In the genomic region with DNA sequence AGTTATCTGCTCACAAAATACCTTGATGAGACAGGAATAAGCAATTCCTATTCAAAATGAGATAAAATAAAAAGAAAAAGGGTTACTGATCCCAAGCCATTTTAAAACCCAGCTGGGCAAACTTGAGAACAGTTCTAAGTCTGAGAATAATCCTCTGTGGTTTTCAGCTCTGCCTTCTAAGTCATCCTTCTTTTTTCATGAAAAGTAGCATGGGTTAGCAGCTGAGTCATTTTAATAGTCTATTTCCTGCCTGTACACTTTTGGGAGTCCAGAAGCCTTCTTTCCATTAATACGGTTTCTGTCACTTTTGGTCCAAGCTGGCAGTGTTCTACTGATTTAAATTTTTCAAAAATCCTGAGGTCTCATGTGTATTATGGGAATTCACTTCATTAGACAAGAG, we compare ENCODE assay signal across 20 cellular contexts.
DNase-seq lines count a peak whose midpoint lies in the region; ATAC-seq, FAIRE-seq and TF ChIP-seq lines count a peak whose summit lies in the region.
"Had no signal": no experiment of that assay in that cellular context is flagged by ENCODE, and none has a peak within 500 bp of the region (broad histone marks: within the 10 kb centered on the region; RNA-seq: fewer than 3 reads in every experiment).

No MANE protein-coding gene starts in this region.

- no peaks in the 10 kb centered on the region for H3K9me3 Mint-ChIP-seq in astrocyte (ENCODE audit: unreplicated experiment)
- H3K9me3 Mint-ChIP-seq: activated T-cell treated with anti-CD3 and anti-CD28 coated beads, Interleukin-2, amount 50 U/mL, for 72 hours; nephron progenitor cell had no signal

- H3K4me2 ChIP-seq in astrocyte (ENCODE audit: low read length): peak overlapping the region; percentile 23

- no peak overlapping the region for H3K4me3 Mint-ChIP-seq in astrocyte (ENCODE audit: unreplicated experiment)
- H3K4me3 Mint-ChIP-seq: activated T-cell treated with anti-CD3 and anti-CD28 coated beads, Interleukin-2, amount 50 U/mL, for 72 hours; dendritic cell treated with granulocyte-macrophage colony-stimulating factor and Interleukin-4, amounts not matched to agents 40 ng/mL and 50 ng/mL, for 4 days; nephron progenitor cell had no signal

- no peaks in the 10 kb centered on the region for H3K27me3 ChIP-seq in astrocyte (ENCODE audit: insufficient read depth, low read length)
- H3K27me3 ChIP-seq: adrenal gland, esophagus muscularis mucosa, vagina had no signal

- no peaks in the 10 kb centered on the region for H3K36me3 ChIP-seq in astrocyte (ENCODE audit: insufficient read depth, low read length)
- H3K36me3 ChIP-seq: adrenal gland, esophagus muscularis mucosa, vagina had no signal

- H3K27ac Mint-ChIP-seq in astrocyte (ENCODE audit: unreplicated experiment): peak overlapping the region; percentile 35
- H3K27ac Mint-ChIP-seq: activated T-cell treated with anti-CD3 and anti-CD28 coated beads, Interleukin-2, amount 50 U/mL, for 72 hours; dendritic cell treated with granulocyte-macrophage colony-stimulating factor and Interleukin-4, amounts not matched to agents 40 ng/mL and 50 ng/mL, for 4 days; nephron progenitor cell had no signal

- peaks cover 16% of the 10 kb centered on the region for H3K4me1 Mint-ChIP-seq in astrocyte (ENCODE audit: low read depth, unreplicated experiment)
- H3K4me1 Mint-ChIP-seq: nephron progenitor cell had no signal

- ATAC-seq in GM19463 (IDR thresholded peaks at IDR 0.05; ENCODE audit: unreplicated experiment): no peak
- ATAC-seq: activated T-cell treated with anti-CD3 and anti-CD28 coated beads, Interleukin-2, amount 50 U/mL, for 72 hours; sciatic nerve had no signal

- H3K4me1 ChIP-seq in astrocyte (ENCODE audit: insufficient read depth, low read length): peaks cover 6% of the 10 kb centered on the region
- H3K4me1 ChIP-seq: adrenal gland, esophagus muscularis mucosa, vagina had no signal

- FAIRE-seq in astrocyte (lab: Jason Lieb, UNC): peak; percentile 55

- DNase-seq in AG08396 (ENCODE audit: low spot score) (peak; percentile 2), HT1080 (ENCODE audit: low read depth) (peak; percentile 82), astrocyte (ENCODE audit: low read depth) (peak; percentile 86), iris pigment epithelial cell (ENCODE audit: low read depth) (peak; percentile 38), NCI-H2107 treated with DMSO at 0.1 percent for 48 hours (lab: John Stamatoyannopoulos, UW; ENCODE audit: unreplicated experiment) (no peak), superior temporal gyrus (ENCODE audit: extremely low spot score) (no peak)
- no peak for DNase-seq in activated CD8-positive, alpha-beta memory T cell treated with anti-CD3 and anti-CD28 coated beads for 24 hours
- DNase-seq: activated CD4-positive, alpha-beta T cell treated with anti-CD3 and anti-CD28 coated beads, Interleukin-2, amount 50 U/mL, for 4 hours; activated T-cell treated with anti-CD3 and anti-CD28 coated beads, Interleukin-2, amount 50 U/mL, for 72 hours; adrenal gland; AML-193; NCI-H2029; nephron progenitor cell; SHP77; stimulated activated CD4-positive, alpha-beta T cell treated with anti-CD3 and anti-CD28 coated beads, Interleukin-4, amount 100 ng/mL, for 24 hours had no signal

- H3K9me3 ChIP-seq in astrocyte (ENCODE audit: insufficient read depth, low read depth, low read length): no peaks in the 10 kb centered on the region
- H3K9me3 ChIP-seq: adrenal gland, esophagus muscularis mucosa, vagina had no signal

- no peak overlapping the region for H3K9ac ChIP-seq in astrocyte (ENCODE audit: low read length)

- H3K27ac ChIP-seq in astrocyte (ENCODE audit: low read depth, low read length): no peak overlapping the region
- H3K27ac ChIP-seq: adrenal gland, esophagus muscularis mucosa, vagina had no signal

- H2AFZ ChIP-seq in astrocyte (ENCODE audit: low read depth, low read length): no peak overlapping the region

- H3K79me2 ChIP-seq in astrocyte (ENCODE audit: insufficient read depth, low read length): no peaks in the 10 kb centered on the region

- no peak for TF ChIP-seq CTCF in astrocyte (IDR thresholded peaks at IDR 0.05; ENCODE audit: insufficient read depth, low read depth, low read length)

- no peaks in the 10 kb centered on the region for H3K36me3 Mint-ChIP-seq in astrocyte (ENCODE audit: low read depth, unreplicated experiment)

- H4K20me1 ChIP-seq in astrocyte (ENCODE audit: insufficient read depth, low read length): no peaks in the 10 kb centered on the region

- H3K27me3 Mint-ChIP-seq in astrocyte (ENCODE audit: low read depth, unreplicated experiment): no peaks in the 10 kb centered on the region
- H3K27me3 Mint-ChIP-seq: dendritic cell treated with granulocyte-macrophage colony-stimulating factor and Interleukin-4, amounts not matched to agents 40 ng/mL and 50 ng/mL, for 4 days had no signal

- no peak overlapping the region for H3K4me3 ChIP-seq in astrocyte (ENCODE audit: insufficient read depth, low read depth, low read length)
- H3K4me3 ChIP-seq: adrenal gland, esophagus muscularis mucosa, vagina had no signal

Comparison
In these comparisons a context has a peak if more than half of its experiments do, and no peak if none do; other contexts are left out.
1. DNase-seq: peak in AG08396 (single experiment), HT1080 (single experiment), astrocyte (single experiment) and iris pigment epithelial cell (single experiment); none in activated CD8-positive, alpha-beta memory T cell treated with anti-CD3 and anti-CD28 coated beads for 24 hours (single experiment), NCI-H2107 treated with DMSO at 0.1 percent for 48 hours (single experiment) and superior temporal gyrus (single experiment).